ENCODE assay signal across 13 cellular contexts in genomic region chr1:181095763-181096184, GRCh38. TPM values are rescaled to one million over a fixed set of nuclear protein-coding genes. Genes with fewer than 3 reads are reported as not detected.
DNase-seq lines count a peak whose midpoint lies in the region; ATAC-seq and TF ChIP-seq lines count a peak whose summit lies in the region.
"Had no signal": no experiment of that assay in that cellular context is flagged by ENCODE, and none has a peak within 500 bp of the region (broad histone marks: within the 10 kb centered on the region; RNA-seq: fewer than 3 reads in every experiment).

No MANE protein-coding gene starts in this region.

- POLR2A ChIA-PET in RWPE1 (lab: Yijun Ruan, JAX; ENCODE audit: low non-redundant PET) = no interaction called here

- H3K27ac Mint-ChIP-seq in HFFc6 = peak overlapping the region; percentile 93

- DNase-seq in HFFc6 (no peak), RWPE1 (ENCODE audit: low spot score) (no peak), fibroblast of gingiva (ENCODE audit: low read depth) (peak; percentile 56), sigmoid colon (no peak), GM10266 (ENCODE audit: extremely low spot score) (no peak), sciatic nerve (ENCODE audit: low spot score) (no peak)
- DNase-seq: activated effector memory CD4-positive, alpha-beta T cell treated with anti-CD3 and anti-CD28 coated beads, Interleukin-2, amount 50 U/mL, for 16 hours; GDM1; WERI-Rb-1 had no signal

- peaks cover 100% of the 10 kb centered on the region for H3K4me1 Mint-ChIP-seq in HFFc6 (ENCODE audit: low read depth)

- peak overlapping the region; percentile 74 for H3K4me3 Mint-ChIP-seq in HFFc6

- no peak for TF ChIP-seq EP300 in sigmoid colon (IDR thresholded peaks at IDR 0.05)

- no peaks in the 10 kb centered on the region for H3K27me3 ChIP-seq in sigmoid colon

- H3K4me1 ChIP-seq in sigmoid colon = peaks cover 0 to 77% (median 72%) of the 10 kb centered on the region in 4 donors

- peak overlapping the region; percentile 71 for H3K27ac ChIP-seq in RWPE1
- peak overlapping the region; percentile 65 to 85 (median 74) for H3K27ac ChIP-seq in sigmoid colon
- H3K27ac ChIP-seq: neutrophil, WERI-Rb-1 had no signal

- TF ChIP-seq POLR2A in sigmoid colon (IDR thresholded peaks at IDR 0.05) = no peak

- no peaks in the 10 kb centered on the region for H3K36me3 ChIP-seq in sigmoid colon
- H3K36me3 ChIP-seq: HAP-1, neutrophil had no signal

- 80 to 86% methylated on average over 5 of the region's 5 CpGs for WGBS in sigmoid colon, 2 donors

- H3K27me3 Mint-ChIP-seq in HFFc6 (ENCODE audit: insufficient read depth) = peaks cover 4% of the 10 kb centered on the region

- ATAC-seq in esophagus mucosa (no peak), GM19452 (IDR thresholded peaks at IDR 0.05; ENCODE audit: unreplicated experiment) (no peak), sciatic nerve (no peak)

- intact Hi-C loops in sigmoid colon (cut with DNase I) (no loop called here), sciatic nerve (cut with DNase I) (no loop called here)

- H3K36me3 Mint-ChIP-seq in HFFc6 (ENCODE audit: low read depth) = peaks cover 37% of the 10 kb centered on the region

- CTCF ChIA-PET in RWPE1 (lab: Yijun Ruan, JAX) = interaction anchor here (0.6 to 2.2 kb wide), 2 partner anchors 40 to 46 kb away, joined by 10 to 13 read pairs; no protein-coding TSS in a partner anchor

- no peaks in the 10 kb centered on the region for H3K9me3 ChIP-seq in sigmoid colon
- H3K9me3 ChIP-seq: HAP-1, neutrophil had no signal

- no peak overlapping the region for H3K4me3 ChIP-seq in sigmoid colon
- H3K4me3 ChIP-seq: HAP-1 had no signal

- TF ChIP-seq CTCF in HFFc6 (IDR thresholded peaks at IDR 0.05) (no peak), RWPE1 (conservative IDR thresholded peaks at IDR 0.05; ENCODE audit: low read depth) (no peak), sigmoid colon (IDR thresholded peaks at IDR 0.05) (no peak), GM10266 (IDR thresholded peaks at IDR 0.05; ENCODE audit: control insufficient read depth, insufficient read depth, low read depth, missing control alignments) (no peak)

- peaks cover 2% of the 10 kb centered on the region; the same call in 1 of the 2 replicates for H3K9me3 Mint-ChIP-seq in HFFc6

RNA-seq across cellular contexts. Expression of gene IER5, which starts 7.3 kb away (rescaled TPM):
- total RNA-seq in HFFc6 (2021; fragmentation: NEBNext Ultra II Directional; extraction: Animal tissue kit (Norgen Biotek cat#: 25700)) = 10 to 100 TPM; 35.7 to 49.1 (median 43.4) TPM
- total RNA-seq in sigmoid colon = 10 to 100 TPM in 1 of 4 donors, 1 to 10 TPM in 3; 7.7 to 11.5 (median 8.5) TPM
- polyA plus RNA-seq in sigmoid colon = 10 to 100 TPM in 2 of 3 donors, 1 to 10 TPM in 1; 9.6 to 11.7 (median 10.9) TPM
- 21.4 TPM for total RNA-seq in esophagus mucosa
- total RNA-seq in sciatic nerve = 10.9 TPM
